Comparison of ENCODE assay signal across 18 cellular contexts in the genomic region with DNA sequence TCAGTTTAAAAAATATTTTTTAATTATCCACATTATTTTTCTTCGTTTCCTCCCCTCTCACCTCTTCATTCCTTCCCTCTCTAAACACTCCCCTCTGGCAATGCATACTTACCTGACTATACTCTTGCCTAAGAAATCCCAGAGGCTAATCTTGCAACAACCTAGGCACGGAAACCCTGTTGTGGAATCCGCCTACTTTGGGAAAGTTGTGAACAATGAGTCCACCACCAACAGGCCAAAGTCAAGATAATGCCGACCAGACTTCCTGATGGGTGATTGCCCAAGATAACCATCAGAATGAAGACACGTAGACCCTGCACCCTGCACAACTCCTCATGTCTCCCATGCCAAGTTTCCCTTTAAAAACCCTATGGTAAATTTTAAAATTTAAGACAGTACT.
DNase-seq lines count a peak whose midpoint lies in the region; ATAC-seq, FAIRE-seq and TF ChIP-seq lines count a peak whose summit lies in the region.
"Had no signal": no experiment of that assay in that cellular context is flagged by ENCODE, and none has a peak within 500 bp of the region (broad histone marks: within the 10 kb centered on the region; RNA-seq: fewer than 3 reads in every experiment).

No MANE protein-coding gene starts in this region.

- dilution Hi-C loops in keratinocyte (cut with MboI; ENCODE audit: extremely low pct_ligation_motif_present, low sequenced_read_pairs), result no loop called here

- peak overlapping the region; percentile 23 for H2AFZ ChIP-seq in keratinocyte (ENCODE audit: control insufficient read depth, low read length)
- H2AFZ ChIP-seq in HepG2 (ENCODE audit: low read length), result no peak overlapping the region

- TF ChIP-seq CTCF in MCF 10A (IDR thresholded peaks at IDR 0.05; ENCODE audit: unreplicated experiment) (no peak), breast epithelium (IDR thresholded peaks at IDR 0.05) (no peak), bronchial epithelial cell (IDR thresholded peaks at IDR 0.05; ENCODE audit: insufficient read depth, low read length, severe bottlenecking) (no peak), keratinocyte (optimal IDR thresholded peaks at IDR 0.05 in 1 of 3, IDR thresholded peaks at IDR 0.05 in 1 of 3, conservative IDR thresholded peaks at IDR 0.05 in 1 of 3; ENCODE audit: extremely low read depth in 1 of 3, insufficient read depth in 2 of 3, low read length in 3 of 3) (peak in 1 of 3 experiments; percentile 23), HFFc6 (IDR thresholded peaks at IDR 0.05) (no peak), HepG2 (CRISPR knock-in tag; IDR thresholded peaks at IDR 0.05) (no peak)

- no peaks in the 10 kb centered on the region for H3K36me3 Mint-ChIP-seq in MCF 10A (ENCODE audit: insufficient read depth, unreplicated experiment)
- no peaks in the 10 kb centered on the region for H3K36me3 Mint-ChIP-seq in HFFc6 (ENCODE audit: low read depth)

- in situ Hi-C loops in HepG2 (cut with HindIII; ENCODE audit: extremely low pct_ligation_motif_present, low pct_unique_long_range_greater_than_20kb), result no loop called here

- H3K27me3 ChIP-seq in breast epithelium (no peaks in the 10 kb centered on the region), bronchial epithelial cell (ENCODE audit: control insufficient read depth, insufficient read depth, low read length) (no peaks in the 10 kb centered on the region), keratinocyte (ENCODE audit: control insufficient read depth, extremely low read depth, insufficient read depth, low read length) (no peaks in the 10 kb centered on the region), HepG2 (ENCODE audit: control insufficient read depth in 1 of 2, insufficient read depth in 2 of 2, low read length in 2 of 2) (no peaks in the 10 kb centered on the region; a peak in 1 of 5 replicates)
- H3K27me3 ChIP-seq: BLaER1 treated with 17β-estradiol and CSF1 and Interleukin-3, amounts not matched to agents 10 nM and 100 nM had no signal

- H3K79me2 ChIP-seq in keratinocyte (ENCODE audit: control insufficient read depth, insufficient read depth, low read length), result no peaks in the 10 kb centered on the region
- no peaks in the 10 kb centered on the region for H3K79me2 ChIP-seq in HepG2 (ENCODE audit: insufficient read depth, low read length)

- peak overlapping the region; percentile 61 for H3K4me2 ChIP-seq in keratinocyte (ENCODE audit: control insufficient read depth, extremely low read depth, insufficient read depth, low read depth, low read length)
- H3K4me2 ChIP-seq in HepG2 (ENCODE audit: low read depth, low read length), result no peak overlapping the region
- H3K4me2 ChIP-seq: BLaER1 treated with 17β-estradiol and CSF1 and Interleukin-3, amounts not matched to agents 10 nM and 100 nM had no signal

- CTCF ChIA-PET in MCF 10A (lab: Yijun Ruan, JAX), result interaction anchor here (0.7 to 1.8 kb wide), 2 partner anchors 19 to 38 kb away, joined by 3 to 4 read pairs; no protein-coding TSS in a partner anchor
- CTCF ChIA-PET in HepG2 (lab: Yijun Ruan, JAX; ENCODE audit: low intra/inter-chr PET ratio, low total read pairs), result no interaction called here

- H3K27ac ChIP-seq in breast epithelium (no peak overlapping the region), keratinocyte (ENCODE audit: control insufficient read depth, insufficient read depth, low read length) (peak overlapping the region; percentile 89), HepG2 (ENCODE audit: extremely low read length, insufficient read depth, low read length) (no peak overlapping the region)
- H3K27ac ChIP-seq: 22Rv1; BLaER1 treated with 17β-estradiol and CSF1 and Interleukin-3, amounts not matched to agents 10 nM and 100 nM had no signal

- no TSS peak for BruUV-seq in MCF 10A (replicated peaks; lab: Mats Ljungman, UMichigan)
- no TSS peak for BruUV-seq in HepG2 (replicated peaks; lab: Mats Ljungman, UMichigan)

- intact Hi-C loops in MCF 10A (cut with micrococcal nuclease), result loop anchor here (5.0 kb wide), 1 partner anchor 194 kb away; no protein-coding TSS in a partner anchor
- intact Hi-C loops in breast epithelium (cut with DNase I; ENCODE audit: low total_unique reads), result no loop called here
- intact Hi-C loops in posterior cingulate gyrus (cut with DNase I), result no loop called here
- intact Hi-C loops in HepG2 (cut with micrococcal nuclease; ENCODE audit: unreplicated experiment), result no loop called here

- FAIRE-seq in bronchial epithelial cell (lab: Jason Lieb, UNC) (no peak), keratinocyte (lab: Jason Lieb, UNC) (peak; percentile 96), HepG2 (lab: Jason Lieb, UNC) (no peak)

- H3K4me3 ChIP-seq in breast epithelium (no peak overlapping the region), bronchial epithelial cell (ENCODE audit: low read depth, low read length) (no peak overlapping the region), keratinocyte (ENCODE audit: control insufficient read depth in 2 of 3, extremely low read depth in 1 of 3, insufficient read depth in 2 of 3, low read depth in 1 of 3, low read length in 3 of 3) (no peak overlapping the region), HepG2 (replicated peaks in 1 of 3; ENCODE audit: insufficient read depth in 1 of 3, low read depth in 2 of 3, low read length in 3 of 3) (no peak overlapping the region)
- H3K4me3 ChIP-seq: BLaER1 treated with 17β-estradiol and CSF1 and Interleukin-3, amounts not matched to agents 10 nM and 100 nM had no signal

- POLR2A ChIA-PET in MCF 10A (lab: Yijun Ruan, JAX), result interaction anchor here (0.6 to 2.4 kb wide), 17 partner anchors 11 to 560 kb away, joined by 3 to 38 read pairs (median 4); a partner anchor contains a TSS
- POLR2A ChIA-PET in HepG2 (lab: Yijun Ruan, JAX), result no interaction called here

- TF ChIP-seq POLR2A in breast epithelium (IDR thresholded peaks at IDR 0.05) (no peak), HepG2 (IDR thresholded peaks at IDR 0.05; ENCODE audit: insufficient read depth in 1 of 2, low read depth in 2 of 2, low read length in 2 of 2) (no peak)

- no peaks in the 10 kb centered on the region for H3K9me1 ChIP-seq in keratinocyte (ENCODE audit: control insufficient read depth, extremely low read depth, insufficient read depth, low read length)

- WGBS in HepG2 (ENCODE audit: low lambda C conversion rate), result 1% methylated on average over 5 of the region's 5 CpGs

- H3K27ac Mint-ChIP-seq in MCF 10A (ENCODE audit: low read depth, unreplicated experiment) (peak overlapping the region; percentile 50), HFFc6 (no peak overlapping the region)

- TF ChIP-seq RAD21 in HepG2 (CRISPR knock-in tag; IDR thresholded peaks at IDR 0.05), result no peak

- H4K20me1 ChIP-seq in keratinocyte (ENCODE audit: control insufficient read depth, extremely low read depth, insufficient read depth, low read length) (no peaks in the 10 kb centered on the region), HepG2 (ENCODE audit: insufficient read depth, low read length) (no peaks in the 10 kb centered on the region)
- H4K20me1 ChIP-seq: BLaER1 treated with 17β-estradiol and CSF1 and Interleukin-3, amounts not matched to agents 10 nM and 100 nM had no signal

- H3K9me3 ChIP-seq in breast epithelium (no peaks in the 10 kb centered on the region), keratinocyte (ENCODE audit: control insufficient read depth, low read depth, low read length) (peaks cover 2% of the 10 kb centered on the region), HepG2 (ENCODE audit: low read length) (peaks cover 5% of the 10 kb centered on the region; the same call in 1 of the 2 replicates)

- TF ChIP-seq EP300 in HepG2 (IDR thresholded peaks at IDR 0.05; ENCODE audit: low read depth in 2 of 2, low read length in 2 of 2), result no peak
- no peak for TF ChIP-seq EP300 in HepG2 (CRISPR knock-in tag; IDR thresholded peaks at IDR 0.05; ENCODE audit: borderline replicate concordance)

- H3K4me3 Mint-ChIP-seq in MCF 10A (ENCODE audit: unreplicated experiment) (peak overlapping the region; percentile 11), HFFc6 (no peak overlapping the region)
- H3K4me3 Mint-ChIP-seq: H9 had no signal

- peaks cover 62% of the 10 kb centered on the region for H3K4me1 Mint-ChIP-seq in MCF 10A (ENCODE audit: insufficient read depth, unreplicated experiment)
- H3K4me1 Mint-ChIP-seq in HFFc6 (ENCODE audit: low read depth), result peaks cover 4% of the 10 kb centered on the region; the same call in 1 of the 2 replicates
- H3K4me1 Mint-ChIP-seq: H9 had no signal

- DNase-seq in MCF 10A (ENCODE audit: unreplicated experiment) (peak; percentile 94), breast epithelium (ENCODE audit: low spot score in 2 of 2) (no peak), bronchial epithelial cell (ENCODE audit: low read depth) (peak; percentile 65), keratinocyte (ENCODE audit: low read depth, low spot score) (peak; percentile 61), posterior cingulate gyrus (no peak), amniotic stem cell (lab: John Stamatoyannopoulos, UW) (no peak), HFFc6 (no peak), HepG2 (ENCODE audit: low spot score) (no peak)
- DNase-seq: DMS 273 treated with DMSO at 0.1 percent for 48 hours, H9, Karpas-422, NCI-H1436, NCI-H2081, NCI-H345, NCI-H69, SHP77 had no signal

- H3K9ac ChIP-seq in keratinocyte (ENCODE audit: control insufficient read depth, extremely low read depth, insufficient read depth, low read length), result peak overlapping the region; percentile 51
- H3K9ac ChIP-seq in HepG2 (ENCODE audit: insufficient read depth, low read depth, low read length), result no peak overlapping the region
- H3K9ac ChIP-seq: BLaER1 treated with 17β-estradiol and CSF1 and Interleukin-3, amounts not matched to agents 10 nM and 100 nM had no signal

- no peaks in the 10 kb centered on the region for H3K4me1 ChIP-seq in breast epithelium
- peaks cover 40% of the 10 kb centered on the region for H3K4me1 ChIP-seq in keratinocyte (ENCODE audit: control insufficient read depth, extremely low read depth, insufficient read depth, low read length)
- no peaks in the 10 kb centered on the region for H3K4me1 ChIP-seq in HepG2 (ENCODE audit: insufficient read depth, low read length)

- H3K36me3 ChIP-seq in breast epithelium, result peaks cover 4% of the 10 kb centered on the region
- no peaks in the 10 kb centered on the region for H3K36me3 ChIP-seq in bronchial epithelial cell (ENCODE audit: control insufficient read depth, insufficient read depth, low read length)
- H3K36me3 ChIP-seq in keratinocyte (ENCODE audit: control insufficient read depth in 2 of 2, extremely low read depth in 1 of 2, insufficient read depth in 2 of 2, low read length in 2 of 2), result no peaks in the 10 kb centered on the region
- H3K36me3 ChIP-seq in HepG2 (replicated peaks in 1 of 2; ENCODE audit: control insufficient read depth in 1 of 2, insufficient read depth in 2 of 2, low read length in 2 of 2), result no peaks in the 10 kb centered on the region

- ATAC-seq in HepG2, result no peak

- H3K27me3 Mint-ChIP-seq in MCF 10A (ENCODE audit: insufficient read depth, unreplicated experiment) (no peaks in the 10 kb centered on the region), HFFc6 (ENCODE audit: insufficient read depth) (0 out of 2 replicates have a peak, but pooled peaks cover 2% of the 10 kb centered on the region)

- H3K9me3 Mint-ChIP-seq in MCF 10A (ENCODE audit: unreplicated experiment), result peaks cover 4% of the 10 kb centered on the region
- peaks cover 22% of the 10 kb centered on the region; the same call in 1 of the 2 replicates for H3K9me3 Mint-ChIP-seq in HFFc6
- H3K9me3 Mint-ChIP-seq: H9 had no signal

TF ChIP-seq in HepG2, 621 proteins besides CTCF, POLR2A, EP300 and RAD21 (continues in another document):
- TF ChIP-seq HCFC1 (IDR thresholded peaks at IDR 0.05; ENCODE audit: low read depth, low read length), result no peak
- no peak for TF ChIP-seq ZNF777 (CRISPR knock-in tag; IDR thresholded peaks at IDR 0.05)

Comparison
In these comparisons a context has a peak if more than half of its experiments do, and no peak if none do; other contexts are left out.
1. DNase-seq: peak in MCF 10A (single experiment), bronchial epithelial cell (single experiment) and keratinocyte (single experiment); none in breast epithelium (0 of 2), posterior cingulate gyrus (0 of 10), amniotic stem cell (single experiment), HFFc6 (single experiment) and HepG2 (single experiment).